1 cellular context compared by ENCODE assay signal in genomic region chr6:107843400-107843799, GRCh38.
TF ChIP-seq lines count a peak whose summit lies in the region.

No MANE protein-coding gene starts in this region.

TF ChIP-seq in K562, 482 proteins besides CTCF, POLR2A, EP300 and RAD21:
- TF ChIP-seq EGR1 (conservative IDR thresholded peaks at IDR 0.05) (peak; percentile 88), HDAC8 (tag; IDR thresholded peaks at IDR 0.05) (no peak)
TF ChIP-seq in K562: peak in this region for 1.
